8 cellular contexts compared by ENCODE assay signal in the genomic region with DNA sequence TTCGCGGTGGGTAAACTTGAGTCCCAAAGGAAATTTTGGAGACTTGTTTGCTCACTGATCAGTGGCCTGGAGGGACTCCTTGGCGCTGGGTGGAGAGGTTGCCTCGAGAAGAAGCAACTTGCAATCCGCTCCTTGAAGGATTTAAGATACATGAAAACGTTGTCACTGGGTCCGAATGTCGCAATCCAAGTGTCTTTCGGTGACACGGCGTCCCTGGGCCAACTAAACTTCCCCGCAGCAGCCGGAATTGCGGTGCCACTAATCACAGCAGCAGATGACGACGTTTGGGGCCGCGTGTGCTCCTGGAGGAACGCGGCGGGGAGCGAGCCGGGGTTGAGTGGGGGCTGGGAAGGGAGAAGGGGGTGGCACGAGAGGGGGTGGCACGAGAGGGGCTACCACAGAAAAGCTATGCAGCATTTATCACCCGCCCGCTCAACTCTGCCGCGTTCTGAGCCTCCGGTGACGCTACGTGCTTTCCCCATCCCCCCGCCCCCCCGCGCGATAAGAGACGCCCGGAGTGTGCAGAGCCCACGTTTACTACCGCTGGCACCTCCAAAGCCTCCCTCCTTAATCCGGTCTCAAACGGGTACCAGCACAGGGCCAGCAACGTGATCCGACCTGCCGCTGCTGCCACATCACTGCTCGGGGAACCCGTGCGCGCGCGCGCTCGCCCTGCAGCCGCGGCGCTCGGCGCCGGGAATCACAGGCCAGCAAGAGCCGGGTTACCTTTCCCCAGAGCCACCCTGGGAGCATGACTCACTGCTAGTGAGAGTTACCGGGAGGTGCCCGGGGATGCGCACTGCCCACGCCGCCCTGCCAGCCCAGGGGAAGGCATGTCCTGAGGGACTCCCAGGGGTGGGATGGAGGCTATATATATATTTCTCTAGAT. TPM values are rescaled to one million over a fixed set of nuclear protein-coding genes. Genes with fewer than 3 reads are reported as not detected.
A peak's percentile ranks its signal among the peaks of the same experiment; 100 is the strongest.
DNase-seq lines count a peak whose midpoint lies in the region; ATAC-seq and TF ChIP-seq lines count a peak whose summit lies in the region.

No MANE protein-coding gene starts in this region.

- H3K4me3 ChIP-seq in GM12865 (ENCODE audit: low read depth, low read length) (peak overlapping the region; percentile 67), foreskin fibroblast (ENCODE audit: low read depth in 1 of 2, low read length in 2 of 2) (peak overlapping the region; percentile 70 to 80)

- TF ChIP-seq CTCF in 22Rv1 (IDR thresholded peaks at IDR 0.05) (no peak), GM12865 (IDR thresholded peaks at IDR 0.05; ENCODE audit: insufficient read depth, low read depth, low read length, missing control alignments) (no peak), foreskin fibroblast (IDR thresholded peaks at IDR 0.05; ENCODE audit: low read depth, low read length) (no peak), type B pancreatic cell (conservative IDR thresholded peaks at IDR 0.05) (no peak)

- peak overlapping the region; percentile 82 for H3K4me3 Mint-ChIP-seq in activated T-helper 17 cell treated with anti-CD3 and anti-CD28 coated beads, Interleukin-2, amount 50 U/mL, for 72 hours
- H3K4me3 Mint-ChIP-seq in naive B cell, result peak overlapping the region; percentile 92 to 97 (median 95)
- peak overlapping the region; percentile 94 for H3K4me3 Mint-ChIP-seq in type B pancreatic cell

- DNase-seq in GM12865 (ENCODE audit: low read depth) (peak; percentile 45), NCI-H526 (lab: John Stamatoyannopoulos, UW) (peak; percentile 81 to 93), foreskin fibroblast (peak; percentile 66 to 86), naive B cell (peak; percentile 42), type B pancreatic cell (ENCODE audit: extremely low spot score, unreplicated experiment) (peak; percentile 75)

- H3K36me3 Mint-ChIP-seq in activated T-helper 17 cell treated with anti-CD3 and anti-CD28 coated beads, Interleukin-2, amount 50 U/mL, for 72 hours (ENCODE audit: low read depth), result no peaks in the 10 kb centered on the region
- no peaks in the 10 kb centered on the region for H3K36me3 Mint-ChIP-seq in naive B cell
- H3K36me3 Mint-ChIP-seq in type B pancreatic cell, result peaks cover 14% of the 10 kb centered on the region

- ATAC-seq in HG02943 (IDR thresholded peaks at IDR 0.05; ENCODE audit: low read depth, unreplicated experiment) (peak; percentile 23), naive B cell (ENCODE audit: low read depth in 2 of 2) (peak; percentile 21 to 27)
- ATAC-seq in activated T-helper 17 cell treated with anti-CD3 and anti-CD28 coated beads, Interleukin-2, amount 50 U/mL, for 72 hours (replicated peaks), result peak; percentile 74

- H3K27me3 Mint-ChIP-seq in activated T-helper 17 cell treated with anti-CD3 and anti-CD28 coated beads, Interleukin-2, amount 50 U/mL, for 72 hours, result peaks cover 71% of the 10 kb centered on the region
- H3K27me3 Mint-ChIP-seq in naive B cell (peaks cover 0 to 25% (median 8%) of the 10 kb centered on the region in 3 donors), type B pancreatic cell (peaks cover 94% of the 10 kb centered on the region)

- H3K27ac ChIP-seq in 22Rv1, result peak overlapping the region; percentile 91

- H3K27ac Mint-ChIP-seq in activated T-helper 17 cell treated with anti-CD3 and anti-CD28 coated beads, Interleukin-2, amount 50 U/mL, for 72 hours, result no peak overlapping the region
- H3K27ac Mint-ChIP-seq in naive B cell (peak overlapping the region; percentile 54 to 95 (median 88)), type B pancreatic cell (peak overlapping the region; percentile 91)

- H3K9me3 Mint-ChIP-seq in activated T-helper 17 cell treated with anti-CD3 and anti-CD28 coated beads, Interleukin-2, amount 50 U/mL, for 72 hours, result no peaks in the 10 kb centered on the region
- H3K9me3 Mint-ChIP-seq in naive B cell, result no peaks in the 10 kb centered on the region
- H3K9me3 Mint-ChIP-seq in type B pancreatic cell, result no peaks in the 10 kb centered on the region

- H3K4me1 Mint-ChIP-seq in activated T-helper 17 cell treated with anti-CD3 and anti-CD28 coated beads, Interleukin-2, amount 50 U/mL, for 72 hours, result peaks cover 19% of the 10 kb centered on the region
- H3K4me1 Mint-ChIP-seq in naive B cell, result peaks cover 40 to 61% (median 54%) of the 10 kb centered on the region in 3 donors
- H3K4me1 Mint-ChIP-seq in type B pancreatic cell (ENCODE audit: unreplicated experiment), result peaks cover 7% of the 10 kb centered on the region

RNA-seq across cellular contexts. Expression of gene BHLHE41, which starts 0.9 kb away (rescaled TPM):
- not detected for total RNA-seq in activated T-helper 17 cell treated with anti-CD3 and anti-CD28 coated beads, Interleukin-2, amount 50 U/mL, for 72 hours
- 1 to 10 TPM in 4 of 6 donors, under 1 TPM in 1, not detected in 1; 0.56 to 5.7 (median 2.3) TPM for polyA plus RNA-seq in naive B cell (ENCODE audit: low read depth in 6 of 6)
- total RNA-seq in type B pancreatic cell (ENCODE audit: low replicate concordance), result 5.8 and 12.5 TPM in 2 replicates

Comparison
In these comparisons a context has a peak if more than half of its experiments do, and no peak if none do; other contexts are left out.
1. Peak in every context shown above with its lines: DNase-seq, ATAC-seq, H3K4me3 ChIP-seq and H3K27ac ChIP-seq.
2. ATAC-seq: peak in every context shown above with its lines; median percentile 74 in activated T-helper 17 cell treated with anti-CD3 and anti-CD28 coated beads, Interleukin-2, amount 50 U/mL, for 72 hours; 24 in naive B cell; 23 in HG02943.